17 cellular contexts compared by ENCODE assay signal in the genomic region with DNA sequence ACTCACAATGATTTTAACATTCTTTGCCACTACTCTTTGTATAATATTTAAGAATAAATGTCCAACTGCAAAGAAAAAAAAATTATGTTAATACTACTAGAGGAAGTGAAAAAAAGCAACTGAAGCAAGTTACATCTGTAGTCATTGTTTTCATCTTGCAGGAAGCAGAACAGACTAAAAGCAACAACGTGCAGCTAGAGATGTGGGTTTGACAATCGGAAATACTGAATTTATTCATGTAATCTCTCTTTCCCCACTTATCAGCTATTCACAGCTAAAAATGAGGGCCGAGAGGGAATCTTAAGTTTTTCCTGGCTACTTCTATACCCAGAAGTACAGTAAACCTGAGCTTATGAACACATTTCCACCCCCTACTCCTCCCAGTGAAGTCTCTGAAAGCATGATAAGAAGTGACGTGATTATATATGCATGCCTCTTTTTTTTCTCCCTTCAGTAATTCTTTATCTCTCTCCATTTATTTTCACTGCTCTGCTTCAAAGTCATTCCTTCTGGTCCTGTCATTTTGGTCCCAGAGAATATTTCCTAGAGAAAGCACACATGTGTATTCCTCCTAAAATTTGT.
DNase-seq lines count a peak whose midpoint lies in the region; ATAC-seq and TF ChIP-seq lines count a peak whose summit lies in the region.
"Had no signal": no experiment of that assay in that cellular context is flagged by ENCODE, and none has a peak within 500 bp of the region (broad histone marks: within the 10 kb centered on the region; RNA-seq: fewer than 3 reads in every experiment).

No MANE protein-coding gene starts in this region.

- peak; percentile 8 to 23 for ATAC-seq in activated naive CD4-positive, alpha-beta T cell treated with anti-CD3 and anti-CD28 coated beads, Interleukin-2, amount 50 U/mL, for 72 hours
- peak; percentile 52 to 57 for ATAC-seq in naive thymus-derived CD8-positive, alpha-beta T cell
- no peak for ATAC-seq in HG03175 (IDR thresholded peaks at IDR 0.05; ENCODE audit: unreplicated experiment)
- ATAC-seq: GM12878 had no signal

- peak overlapping the region; percentile 28 for H3K4me3 Mint-ChIP-seq in activated CD4-positive, alpha-beta T cell treated with anti-CD3 and anti-CD28 coated beads, Interleukin-2, amount 10 ng/mL, durations not matched to agents 24 days and 14 days
- peak overlapping the region; percentile 62 to 85 (median 80) for H3K4me3 Mint-ChIP-seq in naive thymus-derived CD8-positive, alpha-beta T cell

- intact Hi-C loops in activated CD4-positive, alpha-beta T cell treated with anti-CD3 and anti-CD28 coated beads, Interleukin-2, amount 10 ng/mL, durations not matched to agents 24 days and 14 days (cut with micrococcal nuclease): loop anchor here (5.0 kb wide), 2 partner anchors 137 to 212 kb away; no protein-coding TSS in a partner anchor

- no peak overlapping the region for H3K4me3 ChIP-seq in foreskin fibroblast (ENCODE audit: low read depth in 1 of 2, low read length in 2 of 2)
- H3K4me3 ChIP-seq: GM12878, sigmoid colon had no signal

- DNase-seq in activated CD4-positive, alpha-beta T cell treated with anti-CD3 and anti-CD28 coated beads, Interleukin-2, amount 10 ng/mL, durations not matched to agents 24 days and 14 days: no peak
- no peak for DNase-seq in activated CD4-positive, alpha-beta T cell treated with anti-CD3 and anti-CD28 coated beads, Interleukin-2, amount 50 U/mL, for 48 hours
- DNase-seq in NAMALWA (ENCODE audit: low spot score): peak; percentile 3
- no peak for DNase-seq in activated naive CD4-positive, alpha-beta T cell treated with anti-CD3 and anti-CD28 coated beads, Interleukin-2, amount 50 U/mL, for 72 hours (ENCODE audit: low spot score in 2 of 2)
- DNase-seq in naive thymus-derived CD8-positive, alpha-beta T cell: peak in 4 of 10 donors; percentile 23 to 61 (median 49)
- no peak for DNase-seq in foreskin fibroblast
- no peak for DNase-seq in LoVo (ENCODE audit: low spot score)
- DNase-seq: activated CD4-positive, alpha-beta T cell treated with anti-CD3 and anti-CD28 coated beads for 48 hours; activated gamma-delta T cell; hippocampal formation; midbrain; NCI-H2081 treated with DMSO at 0.1 percent for 48 hours; NCI-H748 treated with DMSO at 0.1 percent for 48 hours; sigmoid colon; trophoblast cell had no signal

- H3K9me3 Mint-ChIP-seq in activated CD4-positive, alpha-beta T cell treated with anti-CD3 and anti-CD28 coated beads, Interleukin-2, amount 10 ng/mL, durations not matched to agents 24 days and 14 days: peaks cover 2% of the 10 kb centered on the region
- H3K9me3 Mint-ChIP-seq in activated naive CD4-positive, alpha-beta T cell treated with anti-CD3 and anti-CD28 coated beads, Interleukin-2, amount 50 U/mL, for 72 hours: no peaks in the 10 kb centered on the region
- H3K9me3 Mint-ChIP-seq in naive thymus-derived CD8-positive, alpha-beta T cell: peaks cover 0 to 4% (median 0%) of the 10 kb centered on the region in 9 donors

- H3K27ac Mint-ChIP-seq in activated CD4-positive, alpha-beta T cell treated with anti-CD3 and anti-CD28 coated beads, Interleukin-2, amount 10 ng/mL, durations not matched to agents 24 days and 14 days: no peak overlapping the region
- H3K27ac Mint-ChIP-seq in activated naive CD4-positive, alpha-beta T cell treated with anti-CD3 and anti-CD28 coated beads, Interleukin-2, amount 50 U/mL, for 72 hours: peak overlapping the region; percentile 40 to 48
- H3K27ac Mint-ChIP-seq in naive thymus-derived CD8-positive, alpha-beta T cell: peak overlapping the region; percentile 83 to 96 (median 94)

- H3K36me3 Mint-ChIP-seq in activated CD4-positive, alpha-beta T cell treated with anti-CD3 and anti-CD28 coated beads, Interleukin-2, amount 10 ng/mL, durations not matched to agents 24 days and 14 days (ENCODE audit: low read depth): no peaks in the 10 kb centered on the region
- no peaks in the 10 kb centered on the region for H3K36me3 Mint-ChIP-seq in activated naive CD4-positive, alpha-beta T cell treated with anti-CD3 and anti-CD28 coated beads, Interleukin-2, amount 50 U/mL, for 72 hours
- H3K36me3 Mint-ChIP-seq in naive thymus-derived CD8-positive, alpha-beta T cell: no peaks in the 10 kb centered on the region

- POLR2A ChIA-PET in naive thymus-derived CD8-positive, alpha-beta T cell (lab: Charles Lee): interaction anchor here (0.8 to 1.4 kb wide), 5 partner anchors 14 to 138 kb away, joined by 3 to 5 read pairs (median 3); no protein-coding TSS in a partner anchor

- H3K27me3 Mint-ChIP-seq in activated CD4-positive, alpha-beta T cell treated with anti-CD3 and anti-CD28 coated beads, Interleukin-2, amount 10 ng/mL, durations not matched to agents 24 days and 14 days: peaks cover 18% of the 10 kb centered on the region
- H3K27me3 Mint-ChIP-seq in naive thymus-derived CD8-positive, alpha-beta T cell: no peaks in the 10 kb centered on the region

- peaks cover 39% of the 10 kb centered on the region for H3K4me1 Mint-ChIP-seq in activated CD4-positive, alpha-beta T cell treated with anti-CD3 and anti-CD28 coated beads, Interleukin-2, amount 10 ng/mL, durations not matched to agents 24 days and 14 days
- H3K4me1 Mint-ChIP-seq in naive thymus-derived CD8-positive, alpha-beta T cell: peaks cover 28 to 58% (median 55%) of the 10 kb centered on the region in 4 donors

- TF ChIP-seq CTCF in foreskin fibroblast (IDR thresholded peaks at IDR 0.05; ENCODE audit: low read depth, low read length): no peak
